ENCODE assay signal across 8 cellular contexts in genomic region chr16:67873435-67874146, GRCh38. TPM values are rescaled to one million over a fixed set of nuclear protein-coding genes. Genes with fewer than 3 reads are reported as not detected.
DNase-seq lines count a peak whose midpoint lies in the region; ATAC-seq, FAIRE-seq and TF ChIP-seq lines count a peak whose summit lies in the region.

No MANE protein-coding gene starts in this region.

- H3K36me3 ChIP-seq in SJCRH30 (peaks cover 7% of the 10 kb centered on the region), fibroblast of lung (ENCODE audit: control insufficient read depth, insufficient read depth, low read length) (peaks cover 20% of the 10 kb centered on the region), psoas muscle (ENCODE audit: insufficient read depth in 1 of 2, low read depth in 1 of 2) (peaks cover 2 to 65% of the 10 kb centered on the region in 2 donors)

- 5 to 6% (median 5%) methylated on average over 20 of the region's 20 CpGs for WGBS in psoas muscle, 3 donors

- H2AFZ ChIP-seq in fibroblast of lung (ENCODE audit: low read length), result peak overlapping the region; percentile 79

- intact Hi-C loops in psoas muscle (cut with DNase I), result no loop called here

- ATAC-seq in psoas muscle, result peak in 3 of 4 donors; percentile 8 to 31 (median 18)
- no peak for ATAC-seq in GM21515 (IDR thresholded peaks at IDR 0.05; ENCODE audit: unreplicated experiment)

- no peak for FAIRE-seq in GM12892 (lab: Jason Lieb, UNC)

- H3K4me3 ChIP-seq in SJCRH30, result peak overlapping the region; percentile 97
- H3K4me3 ChIP-seq in fibroblast of lung (replicated peaks in 1 of 4; ENCODE audit: control extremely low read depth in 1 of 4, insufficient read depth in 1 of 4, low read depth in 3 of 4, low read length in 4 of 4), result peak overlapping the region; percentile 90 to 96 (median 95)
- H3K4me3 ChIP-seq in psoas muscle, result peak overlapping the region; percentile 100

- TF ChIP-seq CTCF in fibroblast of lung (conservative IDR thresholded peaks at IDR 0.05 in 1 of 2, IDR thresholded peaks at IDR 0.05 in 1 of 2; ENCODE audit: low read depth in 1 of 2, low read length in 2 of 2), result no peak
- no peak for TF ChIP-seq CTCF in psoas muscle (IDR thresholded peaks at IDR 0.05)

- peak overlapping the region; percentile 95 for H3K27ac Mint-ChIP-seq in activated naive CD4-positive, alpha-beta T cell treated with anti-CD3 and anti-CD28 coated beads, Interleukin-2, amount 50 U/mL, for 24 hours

- peaks cover under 1% of the 10 kb centered on the region for H3K36me3 Mint-ChIP-seq in activated naive CD4-positive, alpha-beta T cell treated with anti-CD3 and anti-CD28 coated beads, Interleukin-2, amount 50 U/mL, for 24 hours

- H3K27me3 ChIP-seq in SJCRH30 (no peaks in the 10 kb centered on the region), fibroblast of lung (ENCODE audit: control insufficient read depth, insufficient read depth, low read length) (no peaks in the 10 kb centered on the region), psoas muscle (ENCODE audit: insufficient read depth in 3 of 3, low read length in 2 of 3) (no peaks in the 10 kb centered on the region)

- DNase-seq in activated naive CD4-positive, alpha-beta T cell treated with anti-CD3 and anti-CD28 coated beads, Interleukin-2, amount 50 U/mL, for 16 hours, result no peak
- DNase-seq in SJCRH30 (no peak), fibroblast of lung (ENCODE audit: low read depth in 2 of 2) (peak; percentile 14 to 16), psoas muscle (no peak), GM12892 (ENCODE audit: insufficient read length) (no peak)
- DNase-seq in stimulated activated CD4-positive, alpha-beta T cell treated with anti-CD3 and anti-CD28 coated beads, Interleukin-2, amount 100 ng/mL, for 48 hours, result no peak

- TF ChIP-seq POLR2A in GM12892 (IDR thresholded peaks at IDR 0.05; ENCODE audit: low read depth, low read length), result no peak

- no peaks in the 10 kb centered on the region for H3K27me3 Mint-ChIP-seq in activated naive CD4-positive, alpha-beta T cell treated with anti-CD3 and anti-CD28 coated beads, Interleukin-2, amount 50 U/mL, for 24 hours

- peak overlapping the region; percentile 98 for H3K4me2 ChIP-seq in fibroblast of lung (ENCODE audit: extremely low read depth, insufficient read depth, low read length)

- H3K27ac ChIP-seq in SJCRH30 (peak overlapping the region; percentile 55), fibroblast of lung (ENCODE audit: insufficient read depth, low read length) (peak overlapping the region; percentile 85), psoas muscle (peak overlapping the region; percentile 87)

- peak overlapping the region; percentile 85 for H3K9ac ChIP-seq in fibroblast of lung (ENCODE audit: insufficient read depth, low read length)

- H3K9me3 ChIP-seq in SJCRH30 (replicated peaks) (no peaks in the 10 kb centered on the region), fibroblast of lung (ENCODE audit: control insufficient read depth, insufficient read depth, low read depth, low read length) (no peaks in the 10 kb centered on the region), psoas muscle (no peaks in the 10 kb centered on the region)

- peaks cover 40% of the 10 kb centered on the region for H3K79me2 ChIP-seq in fibroblast of lung (ENCODE audit: control insufficient read depth, insufficient read depth, low read length)

- no peaks in the 10 kb centered on the region for H3K4me1 ChIP-seq in SJCRH30
- H3K4me1 ChIP-seq in fibroblast of lung (ENCODE audit: control insufficient read depth, extremely low read depth, insufficient read depth, low read length), result no peaks in the 10 kb centered on the region
- H3K4me1 ChIP-seq in psoas muscle, result peaks cover 30% of the 10 kb centered on the region

- peak overlapping the region; percentile 86 for H3K4me3 Mint-ChIP-seq in activated naive CD4-positive, alpha-beta T cell treated with anti-CD3 and anti-CD28 coated beads, Interleukin-2, amount 50 U/mL, for 24 hours

- H4K20me1 ChIP-seq in fibroblast of lung (ENCODE audit: control insufficient read depth, extremely low read depth, insufficient read depth, low read length), result no peaks in the 10 kb centered on the region

- no peaks in the 10 kb centered on the region for H3K9me3 Mint-ChIP-seq in activated naive CD4-positive, alpha-beta T cell treated with anti-CD3 and anti-CD28 coated beads, Interleukin-2, amount 50 U/mL, for 24 hours

- H3K4me1 Mint-ChIP-seq in activated naive CD4-positive, alpha-beta T cell treated with anti-CD3 and anti-CD28 coated beads, Interleukin-2, amount 50 U/mL, for 24 hours, result peaks cover 33% of the 10 kb centered on the region

RNA-seq across cellular contexts. Expression of gene EDC4, which starts 0.7 kb away (rescaled TPM):
- total RNA-seq in SJCRH30 (2014; rRNA removed; shearing (Covaris generic)), result 40.9 and 43.5 TPM in 2 replicates
- total RNA-seq in fibroblast of lung (38.0 and 49.4 TPM in 2 replicates), psoas muscle (10 to 100 TPM; 33.8 to 52.1 (median 42.1) TPM)
- polyA plus RNA-seq in fibroblast of lung (27.4 and 35.0 TPM in 2 replicates), psoas muscle (10 to 100 TPM; 21.1 to 32.2 (median 23.8) TPM)
- polyA plus RNA-seq in fibroblast of lung (2012), result 25.6 and 41.0 TPM in 2 replicates
- 195 and 406 TPM in 2 replicates for polyA minus RNA-seq in fibroblast of lung (ENCODE audit: low replicate concordance)
- 46.5 TPM for polyA plus RNA-seq in GM12892 (2012; ENCODE audit: missing spikeins)

RNA-seq across cellular contexts. Expression of gene NRN1L, which starts 11.1 kb away (rescaled TPM):
- not detected in 2 replicates for total RNA-seq in SJCRH30 (2014; rRNA removed; shearing (Covaris generic))
- total RNA-seq in fibroblast of lung (0.17 TPM in 1 of 2 replicates, not detected in the other), psoas muscle (1 to 10 TPM in 1 of 4 donors, under 1 TPM in 1, not detected in 2; 0.77 to 1.1 TPM)
- polyA plus RNA-seq in fibroblast of lung (0.09 and 0.10 TPM in 2 replicates), psoas muscle (under 1 TPM; 0.23 to 0.38 (median 0.37) TPM)
- polyA plus RNA-seq in fibroblast of lung (2012), result 0.36 TPM in 1 of 2 replicates, not detected in the other
- not detected in 2 replicates for polyA minus RNA-seq in fibroblast of lung (ENCODE audit: low replicate concordance)
- polyA plus RNA-seq in GM12892 (2012; ENCODE audit: missing spikeins), result 0.51 TPM

RNA-seq across cellular contexts. Expression of gene PSKH1, which starts 19.5 kb away (rescaled TPM):
- total RNA-seq in SJCRH30 (2014; rRNA removed; shearing (Covaris generic)), result 5.6 and 6.1 TPM in 2 replicates
- 11.8 and 13.4 TPM in 2 replicates for total RNA-seq in fibroblast of lung
- 14.2 and 15.4 TPM in 2 replicates for polyA plus RNA-seq in fibroblast of lung
- polyA plus RNA-seq in fibroblast of lung (2012), result 19.0 and 19.4 TPM in 2 replicates
- polyA minus RNA-seq in fibroblast of lung (ENCODE audit: low replicate concordance), result 71.1 and 74.2 TPM in 2 replicates
- total RNA-seq in psoas muscle, result 10 to 100 TPM; 11.3 to 18.8 (median 16.4) TPM
- polyA plus RNA-seq in psoas muscle, result 10 to 100 TPM in 2 of 3 donors, 1 to 10 TPM in 1; 9.6 to 16.9 (median 11.0) TPM
- polyA plus RNA-seq in GM12892 (2012; ENCODE audit: missing spikeins), result 6.4 TPM

RNA-seq across cellular contexts. Expression of gene CENPT, which starts 26.1 kb away (rescaled TPM):
- 15.4 and 18.8 TPM in 2 replicates for total RNA-seq in SJCRH30 (2014; rRNA removed; shearing (Covaris generic))
- total RNA-seq in fibroblast of lung (15.4 and 23.1 TPM in 2 replicates), psoas muscle (10 to 100 TPM; 17.2 to 26.4 (median 19.2) TPM)
- polyA plus RNA-seq in fibroblast of lung (30.2 and 40.2 TPM in 2 replicates), psoas muscle (10 to 100 TPM; 13.8 to 19.9 (median 19.9) TPM)
- 25.3 and 37.5 TPM in 2 replicates for polyA plus RNA-seq in fibroblast of lung (2012)
- 49.2 and 60.2 TPM in 2 replicates for polyA minus RNA-seq in fibroblast of lung (ENCODE audit: low replicate concordance)
- 23.0 TPM for polyA plus RNA-seq in GM12892 (2012; ENCODE audit: missing spikeins)

RNA-seq across cellular contexts. Expression of gene NUTF2, which starts 26.9 kb away (rescaled TPM):
- total RNA-seq in SJCRH30 (2014; rRNA removed; shearing (Covaris generic)), result 164 and 177 TPM in 2 replicates
- total RNA-seq in fibroblast of lung (127 TPM in 2 replicates), psoas muscle (100 to 1,000 TPM in 2 of 4 donors, 10 to 100 TPM in 2; 77.4 to 104 (median 96.8) TPM)
- polyA plus RNA-seq in fibroblast of lung (310 and 410 TPM in 2 replicates), psoas muscle (100 to 1,000 TPM; 129 to 170 (median 134) TPM)
- 184 and 218 TPM in 2 replicates for polyA plus RNA-seq in fibroblast of lung (2012)
- 327 and 435 TPM in 2 replicates for polyA minus RNA-seq in fibroblast of lung (ENCODE audit: low replicate concordance)
- 131 TPM for polyA plus RNA-seq in GM12892 (2012; ENCODE audit: missing spikeins)

Comparison
In these comparisons a context has a peak if more than half of its experiments do, and no peak if none do; other contexts are left out.
1. DNase-seq: peak in fibroblast of lung (2 of 2); none in activated naive CD4-positive, alpha-beta T cell treated with anti-CD3 and anti-CD28 coated beads, Interleukin-2, amount 50 U/mL, for 16 hours (single experiment), SJCRH30 (0 of 2), psoas muscle (0 of 2), GM12892 (single experiment) and stimulated activated CD4-positive, alpha-beta T cell treated with anti-CD3 and anti-CD28 coated beads, Interleukin-2, amount 100 ng/mL, for 48 hours (0 of 2).
2. Peak in every context shown above with its lines, with median percentiles within 50 percentile points of each other: H3K27ac ChIP-seq and H3K4me3 ChIP-seq.